In the genomic region with DNA sequence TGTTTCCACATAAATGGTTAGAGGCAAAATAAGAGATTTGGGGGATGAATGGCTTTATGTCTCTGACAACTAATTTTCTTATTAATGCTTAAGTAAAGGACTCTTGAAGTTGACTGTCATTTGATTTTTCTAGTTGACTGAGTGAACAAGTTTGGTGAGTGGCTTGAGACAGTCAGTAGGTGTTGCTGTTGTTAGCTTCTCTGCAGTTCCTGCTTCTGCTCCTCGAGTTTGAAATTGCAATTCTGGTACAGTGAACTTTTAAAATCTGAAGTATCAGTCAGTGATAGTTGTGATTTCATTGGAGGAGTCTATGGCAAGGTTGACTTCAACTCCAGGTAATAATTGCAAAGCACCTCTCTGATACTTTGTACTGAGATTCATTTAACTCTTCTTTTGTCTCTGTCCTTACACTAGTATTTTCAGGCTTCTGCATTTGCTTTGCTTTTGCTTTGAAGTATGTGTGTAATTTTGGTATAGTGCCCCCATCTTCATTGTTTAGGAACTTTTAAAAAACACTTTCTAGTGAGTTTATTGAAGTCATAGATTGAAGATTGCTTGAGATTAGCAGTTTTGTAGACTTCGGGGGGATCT, we compare ENCODE assay signal across 8 cellular contexts. TPM values are rescaled to one million over a fixed set of nuclear protein-coding genes. Genes with fewer than 3 reads are reported as not detected.
DNase-seq lines count a peak whose midpoint lies in the region; ATAC-seq and TF ChIP-seq lines count a peak whose summit lies in the region.

No MANE protein-coding gene starts in this region.

- BruUV-seq in HCT116 (replicated peaks; lab: Mats Ljungman, UMichigan) = TSS peak; percentile 37

- peaks cover 53% of the 10 kb centered on the region for H3K4me1 Mint-ChIP-seq in T-helper 1 cell treated with Interleukin-12 subunit alpha and Interleukin-12 subunit beta and Interleukin-4 antibody, amounts not matched to agents 30 μg/mL and 1 μg/mL, for 36 hours (ENCODE audit: low read depth)

- no peaks in the 10 kb centered on the region for H3K9me2 ChIP-seq in HCT116 (ENCODE audit: insufficient read depth)

- RAD21 ChIA-PET in HCT116 (lab: Charles Lee; ENCODE audit: low non-redundant PET in 1 of 2, low total read pairs in 2 of 2, uncharacterized antibody in 2 of 2, unreplicated experiment in 2 of 2) = no interaction called here

- ATAC-seq in HCT116 = no peak
- ATAC-seq in GM18861 (IDR thresholded peaks at IDR 0.05; ENCODE audit: unreplicated experiment) = no peak
- ATAC-seq in Right ventricle myocardium inferior = no peak

- H3K79me2 ChIP-seq in HCT116 (ENCODE audit: insufficient read depth, low read length) (peaks cover 57% of the 10 kb centered on the region), osteoblast (ENCODE audit: insufficient read depth, low read length) (peaks cover 67% of the 10 kb centered on the region)

- H3K4me1 ChIP-seq in HCT116 (ENCODE audit: control insufficient read depth in 1 of 2, insufficient read depth in 2 of 2, low read length in 2 of 2) = peaks cover 18 to 25% of the 10 kb centered on the region in 2 experiments
- peaks cover 38% of the 10 kb centered on the region for H3K4me1 ChIP-seq in osteoblast (ENCODE audit: insufficient read depth, low read length)

- CTCF ChIA-PET in HCT116 (lab: Charles Lee) = interaction anchor here (1.6 kb wide), 1 partner anchor 430 kb away, joined by 4 read pairs; no protein-coding TSS in a partner anchor

- H3K27me3 ChIP-seq in HCT116 (ENCODE audit: insufficient read depth, low read length) (no peaks in the 10 kb centered on the region), osteoblast (ENCODE audit: insufficient read depth, low read length) (no peaks in the 10 kb centered on the region)

- H4K20me1 ChIP-seq in HCT116 (ENCODE audit: insufficient read depth) (peaks cover 14% of the 10 kb centered on the region; the same call in 1 of the 2 replicates), osteoblast (ENCODE audit: insufficient read depth, low read length) (peaks cover 9% of the 10 kb centered on the region)

- peak; percentile 47 for DNase-seq in DMS 273 treated with DMSO at 0.1 percent for 48 hours (lab: John Stamatoyannopoulos, UW)
- DNase-seq in HCT116 (ENCODE audit: low read depth, low spot score) = no peak
- DNase-seq in erythroblast (lab: John Stamatoyannopoulos, UW) = peak; percentile 52 to 62
- peak; percentile 73 for DNase-seq in osteoblast (ENCODE audit: insufficient read length, low spot score, missing footprints)
- DNase-seq in SHP77 treated with DMSO at 0.1 percent for 48 hours (lab: John Stamatoyannopoulos, UW) = no peak
- DNase-seq in Right ventricle myocardium inferior (ENCODE audit: missing footprints) = no peak

- intact Hi-C loops in HCT116 (cut with micrococcal nuclease) = loop anchor here (5.0 kb wide), 1 partner anchor 430 kb away; no protein-coding TSS in a partner anchor
- intact Hi-C loops in Right ventricle myocardium inferior (cut with DNase I) = loop anchor here (5.0 kb wide), 1 partner anchor 185 kb away; no protein-coding TSS in a partner anchor

- H3K27ac Mint-ChIP-seq in T-helper 1 cell treated with Interleukin-12 subunit alpha and Interleukin-12 subunit beta and Interleukin-4 antibody, amounts not matched to agents 30 μg/mL and 1 μg/mL, for 36 hours = peak overlapping the region; percentile 32

- POLR2A ChIA-PET in HCT116 (lab: Charles Lee) = no interaction called here

- no peaks in the 10 kb centered on the region for H3K36me3 ChIP-seq in HCT116 (ENCODE audit: control insufficient read depth in 1 of 2, insufficient read depth in 2 of 2, low read length in 2 of 2)
- no peaks in the 10 kb centered on the region for H3K36me3 ChIP-seq in osteoblast (ENCODE audit: insufficient read depth, low read length)

- no peaks in the 10 kb centered on the region for H3K9me3 ChIP-seq in HCT116 (ENCODE audit: control insufficient read depth in 1 of 2, insufficient read depth in 1 of 2, low read depth in 1 of 2, low read length in 2 of 2)
- no peaks in the 10 kb centered on the region for H3K9me3 ChIP-seq in osteoblast (ENCODE audit: low read depth, low read length)

- H3K4me2 ChIP-seq in HCT116 (ENCODE audit: low read length) (peak overlapping the region; percentile 97), osteoblast (ENCODE audit: insufficient read depth, low read length) (peak overlapping the region; percentile 90)

- H2AFZ ChIP-seq in HCT116 (ENCODE audit: low read depth, low read length, poor library complexity, severe bottlenecking) = no peak overlapping the region
- H2AFZ ChIP-seq in osteoblast (ENCODE audit: low read length) = no peak overlapping the region

- H3K27ac ChIP-seq in HCT116 (ENCODE audit: low read depth, low read length) (peak overlapping the region; percentile 93; the same call in 1 of the 2 replicates), osteoblast (ENCODE audit: low read depth, low read length) (peak overlapping the region; percentile 97)

- no peak overlapping the region; the same call in 1 of the 2 replicates for H3K9ac ChIP-seq in HCT116 (ENCODE audit: low read length)

- H3K9me3 Mint-ChIP-seq in T-helper 1 cell treated with Interleukin-12 subunit alpha and Interleukin-12 subunit beta and Interleukin-4 antibody, amounts not matched to agents 30 μg/mL and 1 μg/mL, for 36 hours = no peaks in the 10 kb centered on the region

- H3K4me3 ChIP-seq in HCT116 (replicated peaks in 1 of 2; ENCODE audit: low read depth in 1 of 2, low read length in 2 of 2) = peak overlapping the region in 1 of 2 experiments; percentile 92; a peak in 2 of 4 replicates
- peak overlapping the region; percentile 88 for H3K4me3 ChIP-seq in osteoblast (ENCODE audit: insufficient read depth, low read length)

- no peaks in the 10 kb centered on the region for H3K27me3 Mint-ChIP-seq in T-helper 1 cell treated with Interleukin-12 subunit alpha and Interleukin-12 subunit beta and Interleukin-4 antibody, amounts not matched to agents 30 μg/mL and 1 μg/mL, for 36 hours (ENCODE audit: low read depth)

- peak; percentile 55 for TF ChIP-seq RAD21 in HCT116 (IDR thresholded peaks at IDR 0.05; ENCODE audit: low read depth)

- H3K4me3 Mint-ChIP-seq in T-helper 1 cell treated with Interleukin-12 subunit alpha and Interleukin-12 subunit beta and Interleukin-4 antibody, amounts not matched to agents 30 μg/mL and 1 μg/mL, for 36 hours = peak overlapping the region; percentile 91

- peak in 2 of 3 experiments; percentile 20 to 24; a peak in 2 of 6 replicates for TF ChIP-seq CTCF in HCT116 (IDR thresholded peaks at IDR 0.05 in 2 of 3, conservative IDR thresholded peaks at IDR 0.05 in 1 of 3; ENCODE audit: borderline replicate concordance in 1 of 3, insufficient read depth in 1 of 3, low read depth in 2 of 3, low read length in 2 of 3)
- TF ChIP-seq CTCF in osteoblast (IDR thresholded peaks at IDR 0.05; ENCODE audit: extremely low read depth, low read depth, low read length) = peak; percentile 67

- TF ChIP-seq POLR2A in HCT116 (IDR thresholded peaks at IDR 0.05; ENCODE audit: borderline replicate concordance, extremely low read depth, insufficient read depth, insufficient read length) (no peak), erythroblast (IDR thresholded peaks at IDR 0.05; ENCODE audit: low read length) (no peak)

- peaks cover 6% of the 10 kb centered on the region for H3K36me3 Mint-ChIP-seq in T-helper 1 cell treated with Interleukin-12 subunit alpha and Interleukin-12 subunit beta and Interleukin-4 antibody, amounts not matched to agents 30 μg/mL and 1 μg/mL, for 36 hours (ENCODE audit: low read depth)

TF ChIP-seq in HCT116, 20 proteins besides CTCF, POLR2A, EP300 and RAD21:
- TF ChIP-seq SP1 (IDR thresholded peaks at IDR 0.05; ENCODE audit: low read depth) (no peak), SRF (IDR thresholded peaks at IDR 0.05; ENCODE audit: low read depth) (no peak), ZNF274 (IDR thresholded peaks at IDR 0.05; ENCODE audit: low read depth, low read length) (no peak)
TF ChIP-seq in HCT116: peak in this region for 0.

RNA-seq across cellular contexts. Expression of gene SIPA1L1, which starts 2.5 kb away (rescaled TPM):
- 37.6 TPM for total RNA-seq in HCT116 (2021; ENCODE audit: unreplicated experiment)
- polyA plus RNA-seq in HCT116 (2012) = 22.0 and 26.0 TPM in 2 replicates
- 86.3 and 99.2 TPM in 2 replicates for total RNA-seq in osteoblast
- 6.8 TPM for total RNA-seq in Right ventricle myocardium inferior

Comparison
In these comparisons a context has a peak if more than half of its experiments do, and no peak if none do; other contexts are left out.
1. DNase-seq: peak in DMS 273 treated with DMSO at 0.1 percent for 48 hours (single experiment), erythroblast (2 of 2) and osteoblast (single experiment); none in HCT116 (single experiment), SHP77 treated with DMSO at 0.1 percent for 48 hours (single experiment) and Right ventricle myocardium inferior (single experiment).